ENCODE assay signal across 23 cellular contexts in the genomic region with DNA sequence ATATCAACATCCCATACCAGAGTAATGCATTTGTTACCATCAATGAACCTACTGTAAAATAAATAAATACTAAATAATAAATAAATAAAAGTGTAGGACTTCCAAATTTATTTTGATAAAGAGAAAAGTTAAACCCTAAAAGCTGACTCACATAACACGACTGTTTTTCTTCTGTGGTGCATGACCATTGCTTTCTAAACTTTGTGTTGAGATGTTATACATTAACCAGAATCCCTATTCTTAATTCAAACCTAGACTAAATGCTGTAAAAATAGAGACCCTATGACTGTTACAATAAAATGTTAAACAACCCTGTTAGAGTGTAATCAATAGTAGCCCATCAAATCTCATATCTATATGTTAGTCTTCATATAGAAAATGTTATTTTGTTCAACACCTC. TPM values are rescaled to one million over a fixed set of nuclear protein-coding genes. Genes with fewer than 3 reads are reported as not detected.
DNase-seq lines count a peak whose midpoint lies in the region; ATAC-seq, FAIRE-seq and TF ChIP-seq lines count a peak whose summit lies in the region.
"Had no signal": no experiment of that assay in that cellular context is flagged by ENCODE, and none has a peak within 500 bp of the region (broad histone marks: within the 10 kb centered on the region; RNA-seq: fewer than 3 reads in every experiment).

No MANE protein-coding gene starts in this region.

- BruUV-seq in GM12878 (replicated peaks; lab: Mats Ljungman, UMichigan), result no TSS peak

- no peaks in the 10 kb centered on the region for H3K36me3 Mint-ChIP-seq in nephron (ENCODE audit: low read depth)
- no peaks in the 10 kb centered on the region for H3K36me3 Mint-ChIP-seq in activated CD8-positive, alpha-beta T cell treated with anti-CD3 and anti-CD28 coated beads, Interleukin-2, amount 10 ng/mL, durations not matched to agents 7 days and 5 days (ENCODE audit: low read depth)

- peak; percentile 80 for ATAC-seq in GM18861 (IDR thresholded peaks at IDR 0.05; ENCODE audit: unreplicated experiment)
- ATAC-seq in HG03196 (IDR thresholded peaks at IDR 0.05; ENCODE audit: unreplicated experiment), result peak; percentile 47
- peak; percentile 46 for ATAC-seq in GM12878
- no peak for ATAC-seq in left lobe of liver
- no peak for ATAC-seq in activated CD8-positive, alpha-beta T cell treated with anti-CD3 and anti-CD28 coated beads, Interleukin-2, amount 10 ng/mL, durations not matched to agents 7 days and 5 days
- ATAC-seq: A549 had no signal

- TF ChIP-seq POLR2A in GM12878 (IDR thresholded peaks at IDR 0.05; ENCODE audit: low read depth, low read length) (no peak), Peyer's patch (IDR thresholded peaks at IDR 0.05) (no peak)

- H3K4me1 ChIP-seq in GM12878 (ENCODE audit: control insufficient read depth, insufficient read depth, low read length) (peaks cover under 1% of the 10 kb centered on the region), Peyer's patch (no peaks in the 10 kb centered on the region)
- H3K4me1 ChIP-seq: A549, BE2C had no signal

- no peaks in the 10 kb centered on the region for H4K20me1 ChIP-seq in GM12878 (ENCODE audit: control insufficient read depth, insufficient read depth)

- H3K4me3 Mint-ChIP-seq in nephron, result no peak overlapping the region
- H3K4me3 Mint-ChIP-seq in activated CD8-positive, alpha-beta T cell treated with anti-CD3 and anti-CD28 coated beads, Interleukin-2, amount 10 ng/mL, durations not matched to agents 7 days and 5 days, result no peak overlapping the region

- H3K79me2 ChIP-seq in GM12878 (ENCODE audit: control insufficient read depth, insufficient read depth, low read length), result no peaks in the 10 kb centered on the region

- in situ Hi-C loops in GM12878 (cut with MboI), result loop anchor here (5.0 kb wide), 1 partner anchor 162 kb away; no protein-coding TSS in a partner anchor

- peaks cover 5% of the 10 kb centered on the region for H3K4me1 Mint-ChIP-seq in nephron
- H3K4me1 Mint-ChIP-seq in activated CD8-positive, alpha-beta T cell treated with anti-CD3 and anti-CD28 coated beads, Interleukin-2, amount 10 ng/mL, durations not matched to agents 7 days and 5 days (ENCODE audit: low read depth), result peaks cover 10% of the 10 kb centered on the region

- H3K9me3 Mint-ChIP-seq in nephron, result peaks cover 3% of the 10 kb centered on the region
- H3K9me3 Mint-ChIP-seq in activated CD8-positive, alpha-beta T cell treated with anti-CD3 and anti-CD28 coated beads, Interleukin-2, amount 10 ng/mL, durations not matched to agents 7 days and 5 days (ENCODE audit: insufficient read depth), result no peaks in the 10 kb centered on the region

- DNase-seq in GM12878 (ENCODE audit: low read depth, low spot score), result no peak
- DNase-seq in left lobe of liver (ENCODE audit: low spot score), result no peak
- DNase-seq in Peyer's patch, result no peak
- DNase-seq in activated CD8-positive, alpha-beta T cell treated with anti-CD3 and anti-CD28 coated beads, Interleukin-2, amount 10 ng/mL, durations not matched to agents 7 days and 5 days, result no peak
- no peak for DNase-seq in activated CD8-positive, alpha-beta memory T cell treated with anti-CD3 and anti-CD28 coated beads, Interleukin-2, amount 50 U/mL, for 48 hours
- DNase-seq: BE2C, EL, GOT3, HCEC 1CT, KG1, NCI-H1092 treated with DMSO at 0.1 percent for 48 hours, NCI-H1436 treated with DMSO at 0.1 percent for 48 hours, NCI-H2029, NCI-H226, NCI-H510A treated with DMSO at 0.1 percent for 48 hours, NCI-H748 treated with DMSO at 0.1 percent for 48 hours, PC-9, SIG-M5, SK-N-SH had no signal

- intact Hi-C loops in GM12878 (cut with micrococcal nuclease; ENCODE audit: unreplicated experiment), result no loop called here

- H3K36me3 ChIP-seq in GM12878 (ENCODE audit: control insufficient read depth in 2 of 2, insufficient read depth in 2 of 2, low read length in 1 of 2) (no peaks in the 10 kb centered on the region), Peyer's patch (no peaks in the 10 kb centered on the region)
- H3K36me3 ChIP-seq: BE2C had no signal

- RAD21 ChIA-PET in GM12878 (lab: Charles Lee; ENCODE audit: unreplicated experiment), result interaction anchor here (6.9 kb wide), 1 partner anchor 160 kb away, joined by 129 read pairs; no protein-coding TSS in a partner anchor

- no peak overlapping the region for H3K9ac ChIP-seq in GM12878 (ENCODE audit: control insufficient read depth, insufficient read depth, low read length)
- H3K9ac ChIP-seq: SK-N-SH had no signal

- POLR2A ChIA-PET in GM12878 (lab: Charles Lee), result interaction anchor here (0.8 kb wide), 1 partner anchor 161 kb away, joined by 5 read pairs; no protein-coding TSS in a partner anchor
- POLR2A ChIA-PET in activated CD8-positive, alpha-beta T cell treated with anti-CD3 and anti-CD28 coated beads, Interleukin-2, amount 10 ng/mL, durations not matched to agents 7 days and 5 days (lab: Charles Lee), result no interaction called here

- no peak for TF ChIP-seq RAD21 in GM12878 (IDR thresholded peaks at IDR 0.05; ENCODE audit: insufficient read depth, low read depth, low read length)

- TF ChIP-seq CTCF in GM12878 (IDR thresholded peaks at IDR 0.05 in 2 of 3, conservative IDR thresholded peaks at IDR 0.05 in 1 of 3; ENCODE audit: control insufficient read depth in 2 of 3, extremely low read depth in 1 of 3, insufficient read depth in 1 of 3, low read depth in 3 of 3, low read length in 3 of 3) (no peak), nephron (IDR thresholded peaks at IDR 0.05; ENCODE audit: unreplicated experiment in 3 of 3) (no peak), Peyer's patch (IDR thresholded peaks at IDR 0.05) (no peak)

- FAIRE-seq in GM12878 (lab: Jason Lieb, UNC), result no peak
- FAIRE-seq: A549 had no signal

- no peak overlapping the region for H3K4me3 ChIP-seq in GM12878
- no peak overlapping the region for H3K4me3 ChIP-seq in Peyer's patch
- H3K4me3 ChIP-seq: A549, PC-9 had no signal

- H3K27me3 ChIP-seq in GM12878 (replicated peaks in 1 of 2; ENCODE audit: control insufficient read depth in 2 of 2, insufficient read depth in 2 of 2, low read length in 1 of 2) (no peaks in the 10 kb centered on the region), Peyer's patch (no peaks in the 10 kb centered on the region)
- H3K27me3 ChIP-seq: BE2C had no signal

- no peak overlapping the region for H2AFZ ChIP-seq in GM12878 (ENCODE audit: control insufficient read depth, low read depth, low read length)
- H2AFZ ChIP-seq: PC-9 had no signal

- peak overlapping the region; percentile 33 to 86 (median 70) for H3K27ac Mint-ChIP-seq in nephron
- H3K27ac Mint-ChIP-seq in activated CD8-positive, alpha-beta T cell treated with anti-CD3 and anti-CD28 coated beads, Interleukin-2, amount 10 ng/mL, durations not matched to agents 7 days and 5 days, result no peak overlapping the region

- CTCF ChIA-PET in GM12878 (lab: Yijun Ruan, JAX), result interaction anchor here (0.7 to 10.7 kb wide), 2 partner anchors 160 to 310 kb away, joined by 3 to 343 read pairs; no protein-coding TSS in a partner anchor
- CTCF ChIA-PET in activated CD8-positive, alpha-beta T cell treated with anti-CD3 and anti-CD28 coated beads, Interleukin-2, amount 10 ng/mL, durations not matched to agents 7 days and 5 days (lab: Charles Lee), result interaction anchor here (1.7 kb wide), 1 partner anchor 161 kb away, joined by 3 read pairs; no protein-coding TSS in a partner anchor

- peaks cover 4% of the 10 kb centered on the region for H3K27me3 Mint-ChIP-seq in nephron (ENCODE audit: low read depth)
- H3K27me3 Mint-ChIP-seq in activated CD8-positive, alpha-beta T cell treated with anti-CD3 and anti-CD28 coated beads, Interleukin-2, amount 10 ng/mL, durations not matched to agents 7 days and 5 days (ENCODE audit: low read depth), result peaks cover 24% of the 10 kb centered on the region

- H3K4me2 ChIP-seq in GM12878 (ENCODE audit: control insufficient read depth, insufficient read depth), result no peak overlapping the region
- H3K4me2 ChIP-seq: A549, PC-9, SK-N-SH had no signal

- 0% methylated on average over 1 of the region's 1 CpG for WGBS in GM12878 (ENCODE audit: insufficient coverage, insufficient replicate concordance, low lambda C conversion rate, missing lambda C conversion rate)

- SMC1A ChIA-PET in GM12878 (lab: Charles Lee; ENCODE audit: uncharacterized antibody, unreplicated experiment), result interaction anchor here (2.4 kb wide), 1 partner anchor 162 kb away, joined by 16 read pairs; no protein-coding TSS in a partner anchor

- no peaks in the 10 kb centered on the region for H3K9me3 ChIP-seq in GM12878 (replicated peaks; ENCODE audit: control insufficient read depth, insufficient read depth, low read length)
- no peaks in the 10 kb centered on the region for H3K9me3 ChIP-seq in Peyer's patch
- H3K9me3 ChIP-seq: A549, BE2C had no signal

- TF ChIP-seq EP300 in GM12878 (IDR thresholded peaks at IDR 0.05; ENCODE audit: borderline replicate concordance in 1 of 2, control insufficient read depth in 1 of 2, low read depth in 2 of 2, low read length in 2 of 2), result no peak

- H3K27ac ChIP-seq in GM12878 (ENCODE audit: control insufficient read depth, insufficient read depth) (no peak overlapping the region), Peyer's patch (no peak overlapping the region)
- H3K27ac ChIP-seq: A549, PC-9 had no signal

RNA-seq across cellular contexts. Expression of a gene that starts 20.9 kb away (rescaled TPM):
- 19.0 and 19.3 TPM in 2 replicates for total RNA-seq in GM12878 (2013; cell fraction: nucleolus; rRNA removed)
- total RNA-seq in GM12878 (2014; rRNA removed) (8.2 and 10.9 TPM in 2 replicates), GM12878 (2014; rRNA removed; fragmentation: Illumina TruSeq; extraction: Trizol) (10.2 TPM in 2 replicates), GM12878 (2021) (7.2 TPM in 2 replicates), left lobe of liver (4.6 TPM), Peyer's patch (1 to 10 TPM; 5.4 to 9.9 (median 7.8) TPM)
- 3.5 TPM for polyA plus RNA-seq in GM12878 (2011; ENCODE audit: low read depth)
- polyA plus RNA-seq in GM12878 (2011; rRNA removed) (11.8 and 16.2 TPM in 2 replicates), GM12878 (2014; fragmentation: Illumina TruSeq; extraction: Trizol) (7.1 and 9.6 TPM in 2 replicates), GM12878 (2014; fragmentation: Nextera tagmentation; extraction: Ambion mirVana) (1 to 10 TPM; 4.1 to 4.3 TPM), GM12878 (2014; rRNA removed) (4.9 and 6.0 TPM in 2 replicates), GM12878 (2016; fragmentation: Nextera tagmentation; extraction: Ambion mirVana) (10 to 100 TPM in 1 of 2 experiments, 1 to 10 TPM in 1; 8.1 to 10.3 TPM)
- polyA plus RNA-seq in GM12878 (2011; cell fraction: cytosol; rRNA removed), result 3.9 and 5.1 TPM in 2 replicates
- polyA plus RNA-seq in GM12878 (2011; cell fraction: nucleus; rRNA removed), result 8.3 and 8.7 TPM in 2 replicates
- 4.4 and 4.7 TPM in 2 replicates for polyA plus RNA-seq in GM12878 (2012)
- polyA minus RNA-seq in GM12878 (2011; rRNA and poly(A)+ RNA removed), result 8.4 and 13.5 TPM in 2 replicates
- 3.3 and 4.6 TPM in 2 replicates for polyA minus RNA-seq in GM12878 (2011; cell fraction: cytosol; rRNA and poly(A)+ RNA removed)
- polyA minus RNA-seq in GM12878 (2011; cell fraction: nucleus; rRNA and poly(A)+ RNA removed), result 4.7 and 7.7 TPM in 2 replicates
- total RNA-seq in activated CD8-positive, alpha-beta T cell treated with anti-CD3 and anti-CD28 coated beads, Interleukin-2, amount 10 ng/mL, durations not matched to agents 7 days and 5 days, result 10 to 100 TPM; 12.5 to 13.4 TPM

RNA-seq across cellular contexts. Expression of a gene that starts 27.0 kb away (rescaled TPM):
- total RNA-seq in GM12878 (2013; cell fraction: nucleolus; rRNA removed), result 220 and 233 TPM in 2 replicates
- total RNA-seq in GM12878 (2014; rRNA removed) (16.2 and 19.8 TPM in 2 replicates), GM12878 (2014; rRNA removed; fragmentation: Illumina TruSeq; extraction: Trizol) (20.9 and 23.2 TPM in 2 replicates), GM12878 (2021) (22.6 and 23.4 TPM in 2 replicates), left lobe of liver (8.0 TPM), Peyer's patch (10 to 100 TPM in 3 of 4 donors, 1 to 10 TPM in 1; 7.0 to 52.8 (median 19.9) TPM)
- polyA plus RNA-seq in GM12878 (2011; ENCODE audit: low read depth), result 17.2 TPM
- polyA plus RNA-seq in GM12878 (2011; rRNA removed) (9.6 and 13.3 TPM in 2 replicates), GM12878 (2014; fragmentation: Illumina TruSeq; extraction: Trizol) (17.7 and 18.2 TPM in 2 replicates), GM12878 (2014; fragmentation: Nextera tagmentation; extraction: Ambion mirVana) (1 to 10 TPM; 1.3 to 4.5 TPM), GM12878 (2014; rRNA removed) (14.2 and 14.5 TPM in 2 replicates), GM12878 (2016; fragmentation: Nextera tagmentation; extraction: Ambion mirVana) (10 to 100 TPM; 24.0 to 25.8 TPM)
- 9.3 and 10.7 TPM in 2 replicates for polyA plus RNA-seq in GM12878 (2011; cell fraction: cytosol; rRNA removed)
- polyA plus RNA-seq in GM12878 (2011; cell fraction: nucleus; rRNA removed), result 19.6 and 20.4 TPM in 2 replicates
- polyA plus RNA-seq in GM12878 (2012), result 15.2 and 18.9 TPM in 2 replicates
- 21.9 and 25.0 TPM in 2 replicates for polyA minus RNA-seq in GM12878 (2011; rRNA and poly(A)+ RNA removed)
- polyA minus RNA-seq in GM12878 (2011; cell fraction: cytosol; rRNA and poly(A)+ RNA removed), result 6.1 and 7.2 TPM in 2 replicates
- polyA minus RNA-seq in GM12878 (2011; cell fraction: nucleus; rRNA and poly(A)+ RNA removed), result 46.3 and 78.8 TPM in 2 replicates
- total RNA-seq in activated CD8-positive, alpha-beta T cell treated with anti-CD3 and anti-CD28 coated beads, Interleukin-2, amount 10 ng/mL, durations not matched to agents 7 days and 5 days, result 1 to 10 TPM; 6.3 to 7.1 TPM

Comparison
In these comparisons a context has a peak if more than half of its experiments do, and no peak if none do; other contexts are left out.
1. ATAC-seq: peak in GM18861 (single experiment), HG03196 (single experiment) and GM12878 (single experiment); none in left lobe of liver (single experiment) and activated CD8-positive, alpha-beta T cell treated with anti-CD3 and anti-CD28 coated beads, Interleukin-2, amount 10 ng/mL, durations not matched to agents 7 days and 5 days (single experiment).